13 cellular contexts compared by ENCODE assay signal in genomic region chr22:29979645-29980303, GRCh38.
DNase-seq lines count a peak whose midpoint lies in the region; ATAC-seq and TF ChIP-seq lines count a peak whose summit lies in the region.
"Had no signal": no experiment of that assay in that cellular context is flagged by ENCODE, and none has a peak within 500 bp of the region (broad histone marks: within the 10 kb centered on the region; RNA-seq: fewer than 3 reads in every experiment).

No MANE protein-coding gene starts in this region.

- H3K4me1 ChIP-seq in adrenal gland (replicated peaks in 1 of 2) (peaks cover 7 to 29% of the 10 kb centered on the region in 2 donors), thyroid gland (peaks cover 13 to 19% of the 10 kb centered on the region in 2 donors)

- no peak for TF ChIP-seq CTCF in adrenal gland (IDR thresholded peaks at IDR 0.05)
- TF ChIP-seq CTCF in thyroid gland (IDR thresholded peaks at IDR 0.05) = no peak

- peaks cover under 1% of the 10 kb centered on the region for H3K36me3 Mint-ChIP-seq in activated naive CD8-positive, alpha-beta T cell treated with anti-CD3 and anti-CD28 coated beads, Interleukin-2, amount 50 U/mL, for 24 hours (ENCODE audit: low read depth)

- H3K4me3 Mint-ChIP-seq in activated naive CD8-positive, alpha-beta T cell treated with anti-CD3 and anti-CD28 coated beads, Interleukin-2, amount 50 U/mL, for 24 hours = no peak overlapping the region

- H3K27me3 ChIP-seq in adrenal gland (no peaks in the 10 kb centered on the region), thyroid gland (no peaks in the 10 kb centered on the region)

- no peak for TF ChIP-seq POLR2A in adrenal gland (IDR thresholded peaks at IDR 0.05)
- TF ChIP-seq POLR2A in thyroid gland (IDR thresholded peaks at IDR 0.05) = no peak

- WGBS in adrenal gland, 4 donors = 30 to 49% (median 40%) methylated on average over 3 of the region's 3 CpGs
- 34 to 36% methylated on average over 3 of the region's 3 CpGs for WGBS in thyroid gland, 2 donors

- intact Hi-C loops in adrenal gland (cut with DNase I) = no loop called here
- intact Hi-C loops in thyroid gland (cut with DNase I) = no loop called here

- peak overlapping the region in 3 of 5 donors; percentile 36 to 54 (median 47) for H3K27ac ChIP-seq in adrenal gland
- H3K27ac ChIP-seq in thyroid gland = peak overlapping the region; percentile 27 to 52 (median 50)

- no peaks in the 10 kb centered on the region for H3K4me1 Mint-ChIP-seq in activated naive CD8-positive, alpha-beta T cell treated with anti-CD3 and anti-CD28 coated beads, Interleukin-2, amount 50 U/mL, for 24 hours

- no peaks in the 10 kb centered on the region for H3K9me3 ChIP-seq in adrenal gland (replicated peaks in 1 of 3)
- H3K9me3 ChIP-seq in thyroid gland = no peaks in the 10 kb centered on the region

- DNase-seq in NCI-H2107 treated with DMSO at 0.1 percent for 48 hours (lab: John Stamatoyannopoulos, UW; ENCODE audit: unreplicated experiment) = peak; percentile 83
- no peak for DNase-seq in NCI-H2107 (lab: John Stamatoyannopoulos, UW)
- peak in 1 of 7 donors; percentile 27 for DNase-seq in adrenal gland
- DNase-seq in thyroid gland = no peak
- DNase-seq in NCI-H1694 (lab: John Stamatoyannopoulos, UW) = no peak
- no peak for DNase-seq in activated naive CD8-positive, alpha-beta T cell treated with anti-CD3 and anti-CD28 coated beads, Interleukin-2, amount 50 U/mL, for 24 hours
- DNase-seq: activated T-cell treated with anti-CD3 and anti-CD28 coated beads, Interleukin-2, amount 50 U/mL, for 48 hours; islet precursor cell; NCI-H2081 treated with DMSO at 0.1 percent for 48 hours; retina; stimulated activated CD8-positive, alpha-beta memory T cell treated with anti-CD3 and anti-CD28 coated beads, Interleukin-4, amount 100 ng/mL, for 48 hours had no signal

- peak; percentile 58 for ATAC-seq in HG02870 (IDR thresholded peaks at IDR 0.05; ENCODE audit: unreplicated experiment)
- ATAC-seq in HG02885 (IDR thresholded peaks at IDR 0.05; ENCODE audit: poor library complexity, unreplicated experiment) = no peak
- no peak for ATAC-seq in activated naive CD8-positive, alpha-beta T cell treated with anti-CD3 and anti-CD28 coated beads, Interleukin-2, amount 50 U/mL, for 24 hours

- H3K36me3 ChIP-seq in adrenal gland (replicated peaks in 1 of 2) (peaks cover 0 to 10% of the 10 kb centered on the region in 2 donors), thyroid gland (no peaks in the 10 kb centered on the region)

- H3K27me3 Mint-ChIP-seq in activated naive CD8-positive, alpha-beta T cell treated with anti-CD3 and anti-CD28 coated beads, Interleukin-2, amount 50 U/mL, for 24 hours = no peaks in the 10 kb centered on the region

- H3K27ac Mint-ChIP-seq in activated naive CD8-positive, alpha-beta T cell treated with anti-CD3 and anti-CD28 coated beads, Interleukin-2, amount 50 U/mL, for 24 hours = no peak overlapping the region

- H3K4me3 ChIP-seq in adrenal gland = no peak overlapping the region
- H3K4me3 ChIP-seq in thyroid gland (replicated peaks in 1 of 3) = no peak overlapping the region

- no peaks in the 10 kb centered on the region for H3K9me3 Mint-ChIP-seq in activated naive CD8-positive, alpha-beta T cell treated with anti-CD3 and anti-CD28 coated beads, Interleukin-2, amount 50 U/mL, for 24 hours
